Comparison of ENCODE assay signal across 7 cellular contexts in the genomic region with DNA sequence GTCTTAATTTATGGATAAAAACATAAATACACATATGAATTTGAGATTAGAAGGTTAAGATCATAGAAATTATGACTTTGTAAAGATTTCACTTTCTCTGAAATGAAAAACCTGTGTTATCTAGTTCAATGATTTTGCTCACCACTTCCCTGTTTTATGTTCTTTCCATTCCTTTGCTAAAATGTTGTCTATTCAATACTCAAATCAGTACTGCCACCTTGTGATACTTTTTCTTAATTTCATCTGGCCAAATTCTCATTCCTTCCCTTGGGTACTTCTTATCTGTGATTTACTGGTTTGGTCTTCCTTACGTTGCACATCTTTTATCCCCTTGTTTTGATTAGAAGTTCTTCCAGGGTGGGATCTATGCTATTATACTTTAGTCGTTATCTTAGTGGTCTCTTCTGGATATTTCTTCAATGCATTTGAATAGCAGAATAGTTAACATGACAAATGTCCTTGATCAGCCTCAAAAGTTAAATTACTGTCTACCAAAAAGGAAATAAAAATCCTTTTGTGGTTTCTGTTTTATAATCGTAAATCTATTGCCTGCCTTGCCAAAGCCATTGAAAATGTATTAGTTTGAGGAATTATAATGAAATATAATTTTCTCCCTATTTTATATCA.
A peak's percentile ranks its signal among the peaks of the same experiment; 100 is the strongest.
DNase-seq lines count a peak whose midpoint lies in the region; ATAC-seq and TF ChIP-seq lines count a peak whose summit lies in the region.

No MANE protein-coding gene starts in this region.

- no peaks in the 10 kb centered on the region for H3F3A ChIP-seq in PC-3 (ENCODE audit: low read length, unreplicated experiment)

- no peaks in the 10 kb centered on the region for H3K79me2 ChIP-seq in PC-3 (ENCODE audit: low read length)

- ATAC-seq in HG03108 (IDR thresholded peaks at IDR 0.05; ENCODE audit: unreplicated experiment) (peak; percentile 44), PC-3 (no peak; the same call in 1 of the 2 replicates), HG03045 (IDR thresholded peaks at IDR 0.05; ENCODE audit: unreplicated experiment) (no peak)

- H3K9me3 ChIP-seq in PC-3 (ENCODE audit: low read length) (no peaks in the 10 kb centered on the region), spleen (no peaks in the 10 kb centered on the region)

- BruUV-seq in PC-3 (replicated peaks; lab: Mats Ljungman, UMichigan): no TSS peak

- H3K27ac ChIP-seq in PC-3 (ENCODE audit: low read length) (no peak overlapping the region), spleen (no peak overlapping the region)

- no peak for TF ChIP-seq POLR2A in spleen (IDR thresholded peaks at IDR 0.05)

- intact Hi-C loops in PC-3 (cut with micrococcal nuclease): loop anchor here (1.0 kb wide), 2 partner anchors 77 to 356 kb away; no protein-coding TSS in a partner anchor
- intact Hi-C loops in spleen (cut with DNase I; ENCODE audit: low total_unique reads): loop anchor here (5.0 kb wide), 1 partner anchor 350 kb away; no protein-coding TSS in a partner anchor

- peak; percentile 19 for DNase-seq in GM13977 (ENCODE audit: low spot score)
- peak; percentile 78 for DNase-seq in PC-3
- DNase-seq in fibroblast of gingiva (ENCODE audit: low read depth): peak; percentile 23
- DNase-seq in spleen: no peak
- no peak for DNase-seq in activated CD4-positive, CD25-positive, alpha-beta regulatory T cell (lab: John Stamatoyannopoulos, UW)

- no peaks in the 10 kb centered on the region for H3K27me3 ChIP-seq in PC-3 (ENCODE audit: low read length)
- H3K27me3 ChIP-seq in spleen (replicated peaks in 1 of 7): no peaks in the 10 kb centered on the region

- H2AFZ ChIP-seq in PC-3 (ENCODE audit: low read length): no peak overlapping the region

- CTCF ChIA-PET in PC-3 (lab: Charles Lee): interaction anchor here (0.5 kb wide), 1 partner anchor 154 kb away, joined by 4 read pairs; no protein-coding TSS in a partner anchor

- TF ChIP-seq CTCF in GM13977 (IDR thresholded peaks at IDR 0.05; ENCODE audit: extremely low read depth, insufficient read depth, missing control alignments) (peak; percentile 47), PC-3 (conservative IDR thresholded peaks at IDR 0.05; ENCODE audit: low read depth, low read length) (peak; percentile 86), spleen (IDR thresholded peaks at IDR 0.05 in 8 of 11, conservative IDR thresholded peaks at IDR 0.05 in 3 of 11) (peak in 8 of 11 experiments; percentile 23 to 40 (median 34))

- no peak overlapping the region for H3K9ac ChIP-seq in PC-3 (ENCODE audit: low read length)

- no peak overlapping the region for H3K4me2 ChIP-seq in PC-3 (ENCODE audit: low read length)

- H3K4me3 ChIP-seq in PC-3 (ENCODE audit: low read length) (no peak overlapping the region), spleen (no peak overlapping the region)

- in situ Hi-C loops in GM13977 (cut with MboI; ENCODE audit: low pct_unique_long_range_greater_than_20kb, low sequenced_read_pairs, unreplicated experiment): no loop called here

- POLR2A ChIA-PET in PC-3 (lab: Charles Lee; ENCODE audit: unreplicated experiment): no interaction called here

- no peaks in the 10 kb centered on the region for H3K36me3 ChIP-seq in PC-3 (ENCODE audit: low read depth, low read length)
- H3K36me3 ChIP-seq in spleen: peaks cover 0 to 13% (median 0%) of the 10 kb centered on the region in 6 donors

- H4K20me1 ChIP-seq in PC-3 (ENCODE audit: low read length): no peaks in the 10 kb centered on the region

- peaks cover 25% of the 10 kb centered on the region for H3K4me1 ChIP-seq in PC-3 (ENCODE audit: insufficient read depth, low read length)
- peaks cover 0 to 11% (median 0%) of the 10 kb centered on the region in 6 donors for H3K4me1 ChIP-seq in spleen

- no peaks in the 10 kb centered on the region for H3K9me2 ChIP-seq in PC-3 (replicated peaks; ENCODE audit: low read length)

- WGBS in spleen, 5 donors: 12 to 37% (median 24%) methylated on average over 3 of the region's 3 CpGs

Comparison
In these comparisons a context has a peak if more than half of its experiments do, and no peak if none do; other contexts are left out.
1. DNase-seq: peak in GM13977 (single experiment), PC-3 (single experiment) and fibroblast of gingiva (single experiment); none in spleen (single experiment) and activated CD4-positive, CD25-positive, alpha-beta regulatory T cell (0 of 4).
2. CTCF ChIP-seq: peak in every context shown above with its lines; median percentile 86 in PC-3; 47 in GM13977; 34 in spleen.